21 cellular contexts compared by ENCODE assay signal in genomic region chr3:16463119-16463518, GRCh38. TPM values are rescaled to one million over a fixed set of nuclear protein-coding genes. Genes with fewer than 3 reads are reported as not detected.
DNase-seq lines count a peak whose midpoint lies in the region; ATAC-seq, FAIRE-seq and TF ChIP-seq lines count a peak whose summit lies in the region.
"Had no signal": no experiment of that assay in that cellular context is flagged by ENCODE, and none has a peak within 500 bp of the region (broad histone marks: within the 10 kb centered on the region; RNA-seq: fewer than 3 reads in every experiment).

No MANE protein-coding gene starts in this region.

- POLR2A ChIA-PET in naive thymus-derived CD8-positive, alpha-beta T cell (lab: Charles Lee), result interaction anchor here (1.4 kb wide), 1 partner anchor 162 kb away, joined by 5 read pairs; no protein-coding TSS in a partner anchor

- no peak for TF ChIP-seq POLR2A in GM12892 (IDR thresholded peaks at IDR 0.05; ENCODE audit: low read depth, low read length)

- peak; percentile 50 for FAIRE-seq in GM12892 (lab: Jason Lieb, UNC)
- FAIRE-seq: kidney had no signal

- H3K4me3 Mint-ChIP-seq in T-helper 2 cell treated with Interferon-gamma antibody and Interleukin-4, amounts not matched to agents 5 μg/mL and 100 μg/mL, for 36 hours, result peak overlapping the region; percentile 25
- peak overlapping the region; percentile 40 for H3K4me3 Mint-ChIP-seq in activated T-helper 1 cell treated with anti-CD3 and anti-CD28 coated beads, Interleukin-12 subunit alpha, Interleukin-12 subunit beta, Interleukin-2, Interleukin-4 antibody, amounts not matched to agents 30 ng/mL and 10 ng/mL and 1 ng/mL, durations not matched to agents 14 hours and 24 hours and 36 hours
- H3K4me3 Mint-ChIP-seq in naive thymus-derived CD8-positive, alpha-beta T cell, result peak overlapping the region in 9 of 10 donors; percentile 3 to 75 (median 52)
- H3K4me3 Mint-ChIP-seq: stimulated activated memory B cell treated with anti-CD40 and anti-IgM and Interleukin-4, amounts not matched to agents 10 μg/mL and 1 μg/mL and 100 μg/mL, for 72 hours; WTC11 had no signal

- H3K27me3 Mint-ChIP-seq in T-helper 2 cell treated with Interferon-gamma antibody and Interleukin-4, amounts not matched to agents 5 μg/mL and 100 μg/mL, for 36 hours (ENCODE audit: low read depth), result no peaks in the 10 kb centered on the region
- no peaks in the 10 kb centered on the region for H3K27me3 Mint-ChIP-seq in activated T-helper 1 cell treated with anti-CD3 and anti-CD28 coated beads, Interleukin-12 subunit alpha, Interleukin-12 subunit beta, Interleukin-2, Interleukin-4 antibody, amounts not matched to agents 30 ng/mL and 10 ng/mL and 1 ng/mL, durations not matched to agents 14 hours and 24 hours and 36 hours (ENCODE audit: insufficient read depth)
- H3K27me3 Mint-ChIP-seq in naive thymus-derived CD8-positive, alpha-beta T cell, result no peaks in the 10 kb centered on the region
- H3K27me3 Mint-ChIP-seq: stimulated activated memory B cell treated with anti-CD40 and anti-IgM and Interleukin-4, amounts not matched to agents 10 μg/mL and 1 μg/mL and 100 μg/mL, for 72 hours had no signal

- peak in 1 of 2 donors; percentile 10 for ATAC-seq in naive thymus-derived CD8-positive, alpha-beta T cell
- no peak for ATAC-seq in GM19035 (IDR thresholded peaks at IDR 0.05; ENCODE audit: unreplicated experiment)
- ATAC-seq: right lobe of liver; stimulated activated memory B cell treated with anti-CD40 and anti-IgM and Interleukin-4, amounts not matched to agents 10 μg/mL and 1 μg/mL and 100 μg/mL, for 72 hours; WTC11 had no signal

- peak overlapping the region; percentile 85 for H3K27ac Mint-ChIP-seq in T-helper 2 cell treated with Interferon-gamma antibody and Interleukin-4, amounts not matched to agents 5 μg/mL and 100 μg/mL, for 36 hours
- peak overlapping the region; percentile 74 for H3K27ac Mint-ChIP-seq in activated T-helper 1 cell treated with anti-CD3 and anti-CD28 coated beads, Interleukin-12 subunit alpha, Interleukin-12 subunit beta, Interleukin-2, Interleukin-4 antibody, amounts not matched to agents 30 ng/mL and 10 ng/mL and 1 ng/mL, durations not matched to agents 14 hours and 24 hours and 36 hours
- peak overlapping the region; percentile 63 to 86 (median 78) for H3K27ac Mint-ChIP-seq in naive thymus-derived CD8-positive, alpha-beta T cell
- H3K27ac Mint-ChIP-seq: stimulated activated memory B cell treated with anti-CD40 and anti-IgM and Interleukin-4, amounts not matched to agents 10 μg/mL and 1 μg/mL and 100 μg/mL, for 72 hours; WTC11 had no signal

- no peaks in the 10 kb centered on the region for H3K9me3 Mint-ChIP-seq in T-helper 2 cell treated with Interferon-gamma antibody and Interleukin-4, amounts not matched to agents 5 μg/mL and 100 μg/mL, for 36 hours
- no peaks in the 10 kb centered on the region for H3K9me3 Mint-ChIP-seq in activated T-helper 1 cell treated with anti-CD3 and anti-CD28 coated beads, Interleukin-12 subunit alpha, Interleukin-12 subunit beta, Interleukin-2, Interleukin-4 antibody, amounts not matched to agents 30 ng/mL and 10 ng/mL and 1 ng/mL, durations not matched to agents 14 hours and 24 hours and 36 hours
- H3K9me3 Mint-ChIP-seq in naive thymus-derived CD8-positive, alpha-beta T cell, result no peaks in the 10 kb centered on the region
- H3K9me3 Mint-ChIP-seq: WTC11 had no signal

- intact Hi-C loops in activated T-helper 1 cell treated with anti-CD3 and anti-CD28 coated beads, Interleukin-12 subunit alpha, Interleukin-12 subunit beta, Interleukin-2, Interleukin-4 antibody, amounts not matched to agents 30 ng/mL and 10 ng/mL and 1 ng/mL, durations not matched to agents 14 hours and 24 hours and 36 hours (cut with micrococcal nuclease), result loop anchor here (2.0 kb wide), 2 partner anchors 50 to 84 kb away; partner anchors contain the start of gene RFTN1
- intact Hi-C loops in posterior cingulate gyrus (cut with DNase I), result no loop called here

- peaks cover 31% of the 10 kb centered on the region for H3K36me3 Mint-ChIP-seq in T-helper 2 cell treated with Interferon-gamma antibody and Interleukin-4, amounts not matched to agents 5 μg/mL and 100 μg/mL, for 36 hours (ENCODE audit: low read depth)
- H3K36me3 Mint-ChIP-seq in activated T-helper 1 cell treated with anti-CD3 and anti-CD28 coated beads, Interleukin-12 subunit alpha, Interleukin-12 subunit beta, Interleukin-2, Interleukin-4 antibody, amounts not matched to agents 30 ng/mL and 10 ng/mL and 1 ng/mL, durations not matched to agents 14 hours and 24 hours and 36 hours (ENCODE audit: low read depth), result peaks cover 40% of the 10 kb centered on the region
- H3K36me3 Mint-ChIP-seq in naive thymus-derived CD8-positive, alpha-beta T cell, result peaks cover 0 to 7% (median 5%) of the 10 kb centered on the region in 3 donors
- H3K36me3 Mint-ChIP-seq: WTC11 had no signal

- no peak for DNase-seq in T-helper 2 cell treated with Interferon-gamma antibody and Interleukin-4, amounts not matched to agents 5 μg/mL and 100 μg/mL, for 36 hours (ENCODE audit: low spot score)
- DNase-seq in T-helper 2 cell (no peak), GM12892 (ENCODE audit: insufficient read length) (no peak), ureter (ENCODE audit: low spot score) (no peak), posterior cingulate gyrus (no peak)
- DNase-seq in activated T-helper 1 cell treated with anti-CD3 and anti-CD28 coated beads, Interleukin-12 subunit alpha, Interleukin-12 subunit beta, Interleukin-2, Interleukin-4 antibody, amounts not matched to agents 30 ng/mL and 10 ng/mL and 1 ng/mL, durations not matched to agents 14 hours and 24 hours and 36 hours (ENCODE audit: low spot score), result no peak
- DNase-seq in naive thymus-derived CD8-positive, alpha-beta T cell, result no peak
- DNase-seq: 8988T; BE2C; H7; hypothalamus; kidney; NCI-H1417; NCI-H526; right lobe of liver; Right ventricle myocardium superior; stimulated activated CD4-positive, alpha-beta T cell treated with anti-CD3 and anti-CD28 coated beads, Interleukin-15, amount 100 ng/mL, for 24 hours; transverse colon had no signal

- peaks cover 52% of the 10 kb centered on the region for H3K4me1 Mint-ChIP-seq in T-helper 2 cell treated with Interferon-gamma antibody and Interleukin-4, amounts not matched to agents 5 μg/mL and 100 μg/mL, for 36 hours (ENCODE audit: low read depth)
- peaks cover 71% of the 10 kb centered on the region for H3K4me1 Mint-ChIP-seq in activated T-helper 1 cell treated with anti-CD3 and anti-CD28 coated beads, Interleukin-12 subunit alpha, Interleukin-12 subunit beta, Interleukin-2, Interleukin-4 antibody, amounts not matched to agents 30 ng/mL and 10 ng/mL and 1 ng/mL, durations not matched to agents 14 hours and 24 hours and 36 hours (ENCODE audit: low read depth)
- H3K4me1 Mint-ChIP-seq in naive thymus-derived CD8-positive, alpha-beta T cell, result peaks cover 36 to 74% (median 61%) of the 10 kb centered on the region in 4 donors

RNA-seq across cellular contexts. Expression of gene RFTN1, which starts 50.4 kb away (rescaled TPM):
- 163 TPM for polyA plus RNA-seq in GM12892 (2012; ENCODE audit: missing spikeins)
- total RNA-seq in activated T-helper 1 cell treated with anti-CD3 and anti-CD28 coated beads, Interleukin-12 subunit alpha, Interleukin-12 subunit beta, Interleukin-2, Interleukin-4 antibody, amounts not matched to agents 30 ng/mL and 10 ng/mL and 1 ng/mL, durations not matched to agents 14 hours and 24 hours and 36 hours, result 97.6 and 97.8 TPM in 2 replicates
- total RNA-seq in naive thymus-derived CD8-positive, alpha-beta T cell, result 10 to 100 TPM; 61.4 to 61.8 TPM
- polyA plus RNA-seq in naive thymus-derived CD8-positive, alpha-beta T cell, result 10 to 100 TPM; 35.3 to 44.2 (median 36.8) TPM
- 24.4 TPM for total RNA-seq in ureter
